Comparison of ENCODE assay signal across 8 cellular contexts in the genomic region with DNA sequence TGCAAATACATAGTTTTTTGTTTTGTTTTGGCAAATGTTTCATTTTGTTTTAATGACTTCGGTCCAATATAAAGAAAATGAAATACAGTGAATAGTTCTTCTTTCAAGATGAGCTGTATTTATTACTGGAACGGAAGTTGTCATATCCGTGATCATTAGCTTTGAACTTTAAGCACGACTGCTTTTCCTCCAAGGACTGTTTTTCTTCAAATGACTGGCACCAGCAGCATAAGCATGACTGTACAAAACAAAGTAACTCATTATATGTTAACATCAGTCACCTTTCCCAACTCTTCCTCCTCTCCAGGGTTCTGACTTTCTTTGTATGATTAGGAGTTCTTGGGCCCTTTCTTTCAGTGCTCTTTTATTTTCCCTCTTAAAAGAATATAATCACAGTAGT. TPM values are rescaled to one million over a fixed set of nuclear protein-coding genes. Genes with fewer than 3 reads are reported as not detected.
DNase-seq lines count a peak whose midpoint lies in the region; ATAC-seq, FAIRE-seq and TF ChIP-seq lines count a peak whose summit lies in the region.
"Had no signal": no experiment of that assay in that cellular context is flagged by ENCODE, and none has a peak within 500 bp of the region (broad histone marks: within the 10 kb centered on the region; RNA-seq: fewer than 3 reads in every experiment).

No MANE protein-coding gene starts in this region.

- H2AFZ ChIP-seq in astrocyte (ENCODE audit: low read depth, low read length) = no peak overlapping the region

- no peaks in the 10 kb centered on the region for H3K4me1 Mint-ChIP-seq in astrocyte (ENCODE audit: low read depth, unreplicated experiment)
- H3K4me1 Mint-ChIP-seq in activated naive CD8-positive, alpha-beta T cell treated with anti-CD3 and anti-CD28 coated beads, Interleukin-2, amount 50 U/mL, for 24 hours = no peaks in the 10 kb centered on the region

- H3K4me1 ChIP-seq in astrocyte (ENCODE audit: insufficient read depth, low read length) (no peaks in the 10 kb centered on the region), stomach (no peaks in the 10 kb centered on the region), prostate gland (replicated peaks) (no peaks in the 10 kb centered on the region)

- no peak overlapping the region for H3K27ac Mint-ChIP-seq in astrocyte (ENCODE audit: unreplicated experiment)
- H3K27ac Mint-ChIP-seq in activated naive CD8-positive, alpha-beta T cell treated with anti-CD3 and anti-CD28 coated beads, Interleukin-2, amount 50 U/mL, for 24 hours = no peak overlapping the region

- no peaks in the 10 kb centered on the region for H3K36me3 ChIP-seq in astrocyte (ENCODE audit: insufficient read depth, low read length)
- peaks cover 0 to 4% (median 0%) of the 10 kb centered on the region in 4 donors for H3K36me3 ChIP-seq in stomach
- H3K36me3 ChIP-seq in prostate gland = no peaks in the 10 kb centered on the region

- H3K9me3 ChIP-seq in astrocyte (ENCODE audit: insufficient read depth, low read depth, low read length) (no peaks in the 10 kb centered on the region), stomach (peaks cover 0 to 9% (median 0%) of the 10 kb centered on the region in 4 donors), prostate gland (no peaks in the 10 kb centered on the region)

- 60 to 72% (median 70%) methylated on average over 4 of the region's 4 CpGs for WGBS in stomach, 5 donors
- WGBS in prostate gland = 40% methylated on average over 4 of the region's 4 CpGs

- H3K79me2 ChIP-seq in astrocyte (ENCODE audit: insufficient read depth, low read length) = no peaks in the 10 kb centered on the region

- H3K27ac ChIP-seq in astrocyte (ENCODE audit: low read depth, low read length) (no peak overlapping the region), stomach (peak overlapping the region in 3 of 5 donors; percentile 2 to 54 (median 50)), prostate gland (no peak overlapping the region)

- no peaks in the 10 kb centered on the region for H3K27me3 Mint-ChIP-seq in astrocyte (ENCODE audit: low read depth, unreplicated experiment)
- H3K27me3 Mint-ChIP-seq in activated naive CD8-positive, alpha-beta T cell treated with anti-CD3 and anti-CD28 coated beads, Interleukin-2, amount 50 U/mL, for 24 hours = peaks cover 2% of the 10 kb centered on the region

- H3K4me3 ChIP-seq in astrocyte (ENCODE audit: insufficient read depth, low read depth, low read length) = no peak overlapping the region
- no peak overlapping the region for H3K4me3 ChIP-seq in stomach
- no peak overlapping the region for H3K4me3 ChIP-seq in prostate gland

- H3K4me2 ChIP-seq in astrocyte (ENCODE audit: low read length) = peak overlapping the region; percentile 13

- no peak for TF ChIP-seq EP300 in stomach (IDR thresholded peaks at IDR 0.05)

- no peak overlapping the region for H3K9ac ChIP-seq in astrocyte (ENCODE audit: low read length)

- peaks cover 4% of the 10 kb centered on the region for H3K9me3 Mint-ChIP-seq in astrocyte (ENCODE audit: unreplicated experiment)
- peaks cover 8% of the 10 kb centered on the region for H3K9me3 Mint-ChIP-seq in activated naive CD8-positive, alpha-beta T cell treated with anti-CD3 and anti-CD28 coated beads, Interleukin-2, amount 50 U/mL, for 24 hours

- H4K20me1 ChIP-seq in astrocyte (ENCODE audit: insufficient read depth, low read length) = no peaks in the 10 kb centered on the region

- ATAC-seq in GM19438 (IDR thresholded peaks at IDR 0.05; ENCODE audit: low read depth, unreplicated experiment) (peak; percentile 100), HG03025 (IDR thresholded peaks at IDR 0.05; ENCODE audit: low FRiP score, unreplicated experiment) (peak; percentile 93)
- no peak for ATAC-seq in activated naive CD8-positive, alpha-beta T cell treated with anti-CD3 and anti-CD28 coated beads, Interleukin-2, amount 50 U/mL, for 24 hours

- TF ChIP-seq POLR2A in stomach (IDR thresholded peaks at IDR 0.05) (no peak), prostate gland (IDR thresholded peaks at IDR 0.05) (no peak)

- H3K4me3 Mint-ChIP-seq in astrocyte (ENCODE audit: unreplicated experiment) = no peak overlapping the region
- H3K4me3 Mint-ChIP-seq in activated naive CD8-positive, alpha-beta T cell treated with anti-CD3 and anti-CD28 coated beads, Interleukin-2, amount 50 U/mL, for 24 hours = no peak overlapping the region
- H3K4me3 Mint-ChIP-seq: H9 had no signal

- intact Hi-C loops in stomach (cut with DNase I; ENCODE audit: low total_unique reads) = no loop called here
- intact Hi-C loops in prostate gland (cut with DNase I) = no loop called here

- H3K27me3 ChIP-seq in astrocyte (ENCODE audit: insufficient read depth, low read length) = no peaks in the 10 kb centered on the region
- H3K27me3 ChIP-seq in stomach = no peaks in the 10 kb centered on the region
- no peaks in the 10 kb centered on the region for H3K27me3 ChIP-seq in prostate gland (replicated peaks; ENCODE audit: insufficient read depth)

- FAIRE-seq in astrocyte (lab: Jason Lieb, UNC) = no peak

- DNase-seq in astrocyte (ENCODE audit: low read depth) (no peak), stomach (no peak), prostate gland (ENCODE audit: low spot score) (no peak)
- no peak for DNase-seq in activated CD8-positive, alpha-beta memory T cell treated with anti-CD3 and anti-CD28 coated beads, Interleukin-2, amount 50 U/mL, for 48 hours
- no peak for DNase-seq in activated naive CD8-positive, alpha-beta T cell treated with anti-CD3 and anti-CD28 coated beads, Interleukin-2, amount 50 U/mL, for 24 hours
- DNase-seq: H9 had no signal

- TF ChIP-seq CTCF in astrocyte (IDR thresholded peaks at IDR 0.05; ENCODE audit: insufficient read depth, low read depth, low read length) (no peak), stomach (IDR thresholded peaks at IDR 0.05) (no peak), prostate gland (IDR thresholded peaks at IDR 0.05) (no peak)

- no peaks in the 10 kb centered on the region for H3K36me3 Mint-ChIP-seq in astrocyte (ENCODE audit: low read depth, unreplicated experiment)
- H3K36me3 Mint-ChIP-seq in activated naive CD8-positive, alpha-beta T cell treated with anti-CD3 and anti-CD28 coated beads, Interleukin-2, amount 50 U/mL, for 24 hours (ENCODE audit: low read depth) = no peaks in the 10 kb centered on the region

RNA-seq across cellular contexts. Expression of gene EDNRB, which starts 20.5 kb away (rescaled TPM):
- total RNA-seq in astrocyte = 3.2 and 3.7 TPM in 2 replicates
- 10 to 100 TPM in 4 of 5 donors, 1 to 10 TPM in 1; 3.6 to 72.1 (median 16.2) TPM for total RNA-seq in stomach
- 10 to 100 TPM in 1 of 3 donors, 1 to 10 TPM in 2; 2.3 to 11.6 (median 8.4) TPM for polyA plus RNA-seq in stomach
- total RNA-seq in prostate gland = 10 to 100 TPM; 14.8 to 18.9 TPM

Comparison
In these comparisons a context has a peak if more than half of its experiments do, and no peak if none do; other contexts are left out.
1. H3K27ac ChIP-seq: peak in stomach (3 of 5); none in astrocyte (single experiment) and prostate gland (0 of 2).